In genomic region chr3:59027607-59028006, GRCh38 we compare ENCODE assay signal across 2 cellular contexts.
TF ChIP-seq lines count a peak whose summit lies in the region.

No MANE protein-coding gene starts in this region.

TF ChIP-seq in HEK293, 187 proteins besides CTCF, POLR2A, EP300 and RAD21 (continued from another document):
- TF ChIP-seq PRDM10 (tag by site-specific recombination; IDR thresholded peaks at IDR 0.05) = 0 out of 2 replicates have a peak, but pooled peaks have one; percentile 26

TF ChIP-seq in GM12878, 131 proteins besides CTCF, POLR2A, EP300 and RAD21 (continued from another document):
- TF ChIP-seq, protein P1, sequence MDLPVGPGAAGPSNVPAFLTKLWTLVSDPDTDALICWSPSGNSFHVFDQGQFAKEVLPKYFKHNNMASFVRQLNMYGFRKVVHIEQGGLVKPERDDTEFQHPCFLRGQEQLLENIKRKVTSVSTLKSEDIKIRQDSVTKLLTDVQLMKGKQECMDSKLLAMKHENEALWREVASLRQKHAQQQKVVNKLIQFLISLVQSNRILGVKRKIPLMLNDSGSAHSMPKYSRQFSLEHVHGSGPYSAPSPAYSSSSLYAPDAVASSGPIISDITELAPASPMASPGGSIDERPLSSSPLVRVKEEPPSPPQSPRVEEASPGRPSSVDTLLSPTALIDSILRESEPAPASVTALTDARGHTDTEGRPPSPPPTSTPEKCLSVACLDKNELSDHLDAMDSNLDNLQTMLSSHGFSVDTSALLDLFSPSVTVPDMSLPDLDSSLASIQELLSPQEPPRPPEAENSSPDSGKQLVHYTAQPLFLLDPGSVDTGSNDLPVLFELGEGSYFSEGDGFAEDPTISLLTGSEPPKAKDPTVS (IDR thresholded peaks at IDR 0.05; ENCODE audit: low read depth, low read length) = no peak
- no peak for TF ChIP-seq STAT3 (IDR thresholded peaks at IDR 0.05; ENCODE audit: low read depth, low read length)
